Comparison of ENCODE assay signal across 10 cellular contexts in genomic region chr9:133437753-133438531, GRCh38. TPM values are rescaled to one million over a fixed set of nuclear protein-coding genes. Genes with fewer than 3 reads are reported as not detected.
DNase-seq lines count a peak whose midpoint lies in the region; TF ChIP-seq lines count a peak whose summit lies in the region.
"Had no signal": no experiment of that assay in that cellular context is flagged by ENCODE, and none has a peak within 500 bp of the region (broad histone marks: within the 10 kb centered on the region; RNA-seq: fewer than 3 reads in every experiment).

No MANE protein-coding gene starts in this region.

- no peak overlapping the region for H3K9ac ChIP-seq in H9 (ENCODE audit: extremely low read depth, insufficient read length, low read length)

- H3K4me2 ChIP-seq in H9 (ENCODE audit: insufficient read depth, insufficient read length, low read length) = no peak overlapping the region
- H3K4me2 ChIP-seq in osteoblast (ENCODE audit: insufficient read depth, low read length) = no peak overlapping the region

- no peaks in the 10 kb centered on the region; a peak in 2 of 7 replicates for H3K36me3 Mint-ChIP-seq in H9 (ENCODE audit: insufficient read depth in 1 of 3, low read depth in 3 of 3)
- H3K36me3 Mint-ChIP-seq in chondrocyte (ENCODE audit: low read depth) = peaks cover under 1% of the 10 kb centered on the region
- no peaks in the 10 kb centered on the region for H3K36me3 Mint-ChIP-seq in type B pancreatic cell
- H3K36me3 Mint-ChIP-seq: naive thymus-derived CD4-positive, alpha-beta T cell had no signal

- no peaks in the 10 kb centered on the region for H4K20me1 ChIP-seq in H9 (ENCODE audit: control insufficient read depth, insufficient read depth, insufficient read length)
- H4K20me1 ChIP-seq in osteoblast (ENCODE audit: insufficient read depth, low read length) = no peaks in the 10 kb centered on the region

- H3K36me3 ChIP-seq in esophagus muscularis mucosa = no peaks in the 10 kb centered on the region
- H3K36me3 ChIP-seq in osteoblast (ENCODE audit: insufficient read depth, low read length) = no peaks in the 10 kb centered on the region

- no peaks in the 10 kb centered on the region for H3K23me2 ChIP-seq in H9 (ENCODE audit: insufficient read length, low read depth, low read length, poor library complexity, severe bottlenecking)

- H3K4me3 ChIP-seq in esophagus muscularis mucosa (no peak overlapping the region), osteoblast (ENCODE audit: insufficient read depth, low read length) (no peak overlapping the region)

- H2AFZ ChIP-seq in H9 (ENCODE audit: low read length) (no peak overlapping the region), osteoblast (ENCODE audit: low read length) (no peak overlapping the region)

- no peak overlapping the region for H3K4ac ChIP-seq in H9 (ENCODE audit: low read depth, low read length)

- no peak overlapping the region for H3K56ac ChIP-seq in H9 (ENCODE audit: insufficient read length, low read depth, low read length)

- H3K4me3 Mint-ChIP-seq in H9 (no peak overlapping the region), chondrocyte (ENCODE audit: unreplicated experiment) (no peak overlapping the region), type B pancreatic cell (no peak overlapping the region)
- H3K4me3 Mint-ChIP-seq: naive thymus-derived CD4-positive, alpha-beta T cell had no signal

- no peak overlapping the region for H3T11ph ChIP-seq in H9 (ENCODE audit: low read length)

- H2BK5ac ChIP-seq in H9 (ENCODE audit: insufficient read length, low read length) = no peak overlapping the region

- WGBS in H9 (ENCODE audit: extremely low coverage, insufficient read length, low lambda C conversion rate) = no CpG with 5 or more reads among the region's 20 CpGs
- WGBS in esophagus muscularis mucosa = 91% methylated on average over 18 of the region's 20 CpGs

- no peak for TF ChIP-seq EP300 in esophagus muscularis mucosa (IDR thresholded peaks at IDR 0.05)

- H4K91ac ChIP-seq in H9 (ENCODE audit: insufficient read length, low read depth, low read length) = no peak overlapping the region

- intact Hi-C loops in esophagus muscularis mucosa (cut with DNase I) = no loop called here

- no peak for TF ChIP-seq POLR2A in esophagus muscularis mucosa (IDR thresholded peaks at IDR 0.05; ENCODE audit: low read depth)

- H3K9me3 ChIP-seq in H9 (ENCODE audit: control insufficient read depth, low read depth, low read length) = no peaks in the 10 kb centered on the region
- no peaks in the 10 kb centered on the region for H3K9me3 ChIP-seq in esophagus muscularis mucosa
- H3K9me3 ChIP-seq in osteoblast (ENCODE audit: low read depth, low read length) = no peaks in the 10 kb centered on the region

- H3K79me2 ChIP-seq in H9 (ENCODE audit: insufficient read depth, low read length) = no peaks in the 10 kb centered on the region; the same call in 1 of the 2 replicates
- H3K79me2 ChIP-seq in osteoblast (ENCODE audit: insufficient read depth, low read length) = no peaks in the 10 kb centered on the region

- H2BK15ac ChIP-seq in H9 (ENCODE audit: low read depth, low read length) = no peak overlapping the region

- H3K4me1 ChIP-seq in H9 (ENCODE audit: insufficient read depth, low read length) (no peaks in the 10 kb centered on the region), esophagus muscularis mucosa (no peaks in the 10 kb centered on the region), osteoblast (ENCODE audit: insufficient read depth, low read length) (no peaks in the 10 kb centered on the region)

- no peak overlapping the region for H4K5ac ChIP-seq in H9 (ENCODE audit: insufficient read length, low read depth, low read length)

- H3K27me3 ChIP-seq in H9 (ENCODE audit: insufficient read depth, low read length) (no peaks in the 10 kb centered on the region), esophagus muscularis mucosa (no peaks in the 10 kb centered on the region), osteoblast (ENCODE audit: insufficient read depth, low read length) (no peaks in the 10 kb centered on the region)

- H3K23ac ChIP-seq in H9 (ENCODE audit: insufficient read length, low read depth, low read length) = no peak overlapping the region

- no peak overlapping the region for H4K8ac ChIP-seq in H9 (replicated peaks; ENCODE audit: insufficient read length, low read depth, low read length)

- H3K14ac ChIP-seq in H9 (ENCODE audit: insufficient read depth, low read length) = no peak overlapping the region

- H3K27me3 Mint-ChIP-seq in H9 (ENCODE audit: low read depth) (no peaks in the 10 kb centered on the region), chondrocyte (ENCODE audit: low read depth) (no peaks in the 10 kb centered on the region), type B pancreatic cell (no peaks in the 10 kb centered on the region)
- H3K27me3 Mint-ChIP-seq: naive thymus-derived CD4-positive, alpha-beta T cell had no signal

- H2BK20ac ChIP-seq in H9 (ENCODE audit: low read depth, low read length, poor library complexity, severe bottlenecking) = no peak overlapping the region

- H2AK5ac ChIP-seq in H9 (ENCODE audit: insufficient read length, low read length) = no peak overlapping the region

- DNase-seq in H9 (peak; percentile 67), chondrocyte (ENCODE audit: low spot score) (no peak), type B pancreatic cell (ENCODE audit: extremely low spot score, unreplicated experiment) (no peak), esophagus muscularis mucosa (ENCODE audit: extremely low spot score) (no peak), osteoblast (ENCODE audit: insufficient read length, low spot score, missing footprints) (no peak)
- DNase-seq: activated CD8-positive, alpha-beta memory T cell treated with anti-CD3 and anti-CD28 coated beads for 24 hours; MV-4-11; naive thymus-derived CD4-positive, alpha-beta T cell; NCI-H526 treated with DMSO at 0.1 percent for 48 hours had no signal

- H3K18ac ChIP-seq in H9 (ENCODE audit: insufficient read length, low read depth, low read length) = no peak overlapping the region

- H3K27ac ChIP-seq in 22Rv1 (no peak overlapping the region), H9 (ENCODE audit: insufficient read length, low read depth, low read length) (no peak overlapping the region), esophagus muscularis mucosa (replicated peaks in 1 of 4) (no peak overlapping the region), osteoblast (ENCODE audit: low read depth, low read length) (no peak overlapping the region)

- no peaks in the 10 kb centered on the region for H3K79me1 ChIP-seq in H9 (ENCODE audit: insufficient read depth, low read depth, low read length, poor library complexity, severe bottlenecking)

- H3K4me1 Mint-ChIP-seq in H9 = no peaks in the 10 kb centered on the region
- no peaks in the 10 kb centered on the region for H3K4me1 Mint-ChIP-seq in chondrocyte (ENCODE audit: low read depth)
- H3K4me1 Mint-ChIP-seq in type B pancreatic cell (ENCODE audit: unreplicated experiment) = no peaks in the 10 kb centered on the region

- no peak overlapping the region for H2BK120ac ChIP-seq in H9 (ENCODE audit: low read depth, low read length, poor library complexity, severe bottlenecking)

- H3K27ac Mint-ChIP-seq in H9 = peak overlapping the region in 1 of 3 experiments; percentile 92; a peak in 1 of 7 replicates
- no peak overlapping the region for H3K27ac Mint-ChIP-seq in chondrocyte (ENCODE audit: unreplicated experiment)
- no peak overlapping the region for H3K27ac Mint-ChIP-seq in type B pancreatic cell
- H3K27ac Mint-ChIP-seq: naive thymus-derived CD4-positive, alpha-beta T cell had no signal

- no peaks in the 10 kb centered on the region for H3K9me3 Mint-ChIP-seq in H9
- no peaks in the 10 kb centered on the region for H3K9me3 Mint-ChIP-seq in chondrocyte (ENCODE audit: low read depth)
- H3K9me3 Mint-ChIP-seq in type B pancreatic cell = no peaks in the 10 kb centered on the region
- H3K9me3 Mint-ChIP-seq: naive thymus-derived CD4-positive, alpha-beta T cell had no signal

- H2BK12ac ChIP-seq in H9 (ENCODE audit: insufficient read length, low read depth, low read length) = no peak overlapping the region

- TF ChIP-seq CTCF in 22Rv1 (IDR thresholded peaks at IDR 0.05) (peak; percentile 27), H9 (conservative IDR thresholded peaks at IDR 0.05) (peak; percentile 63; the same call in 2 of the 3 replicates), chondrocyte (IDR thresholded peaks at IDR 0.05) (peak; percentile 34), type B pancreatic cell (conservative IDR thresholded peaks at IDR 0.05) (no peak), esophagus muscularis mucosa (IDR thresholded peaks at IDR 0.05) (no peak), osteoblast (IDR thresholded peaks at IDR 0.05; ENCODE audit: extremely low read depth, low read depth, low read length) (no peak)

RNA-seq across cellular contexts. Expression of gene ADAMTS13, which starts 15.8 kb away (rescaled TPM):
- 8.2 and 8.8 TPM in 2 replicates for total RNA-seq in H9 (2021)
- total RNA-seq in chondrocyte = 5.5 to 9.5 TPM (median 5.7 TPM) in 3 replicates
- 4.4 and 12.9 TPM in 2 replicates for total RNA-seq in type B pancreatic cell (ENCODE audit: low replicate concordance)
- 1 to 10 TPM; 1.3 to 1.7 (median 1.4) TPM for total RNA-seq in esophagus muscularis mucosa
- 1.2 and 1.4 TPM in 2 replicates for total RNA-seq in osteoblast

RNA-seq across cellular contexts. Expression of gene REXO4, which starts 20.1 kb away (rescaled TPM):
- total RNA-seq in H9 (2021) (33.6 and 35.2 TPM in 2 replicates), chondrocyte (15.0 to 19.3 TPM (median 16.8 TPM) in 3 replicates), type B pancreatic cell (ENCODE audit: low replicate concordance) (26.5 and 28.9 TPM in 2 replicates), esophagus muscularis mucosa (10 to 100 TPM; 15.0 to 28.9 (median 22.4) TPM), osteoblast (10.6 and 11.9 TPM in 2 replicates)

RNA-seq across cellular contexts. Expression of gene CACFD1, which starts 21.8 kb away (rescaled TPM):
- total RNA-seq in H9 (2021) (20.0 and 20.2 TPM in 2 replicates), chondrocyte (14.4 to 22.3 TPM (median 18.8 TPM) in 3 replicates), type B pancreatic cell (ENCODE audit: low replicate concordance) (45.6 and 51.9 TPM in 2 replicates), esophagus muscularis mucosa (10 to 100 TPM; 12.5 to 27.8 (median 19.6) TPM), osteoblast (8.0 and 9.0 TPM in 2 replicates)

RNA-seq across cellular contexts. Expression of gene SLC2A6, which starts 41.0 kb away (rescaled TPM):
- total RNA-seq in H9 (2021) (18.7 and 19.5 TPM in 2 replicates), chondrocyte (5.4 to 13.7 TPM (median 13.2 TPM) in 3 replicates), type B pancreatic cell (ENCODE audit: low replicate concordance) (8.2 and 9.7 TPM in 2 replicates), esophagus muscularis mucosa (1 to 10 TPM; 2.9 to 8.6 (median 5.9) TPM), osteoblast (25.3 TPM in 2 replicates)

Comparison
In these comparisons a context has a peak if more than half of its experiments do, and no peak if none do; other contexts are left out.
1. CTCF ChIP-seq: peak in 22Rv1 (single experiment), H9 (single experiment) and chondrocyte (single experiment); none in type B pancreatic cell (single experiment), esophagus muscularis mucosa (0 of 3) and osteoblast (single experiment).